ENCODE assay signal across 11 cellular contexts in genomic region chr12:104454997-104455396, GRCh38. TPM values are rescaled to one million over a fixed set of nuclear protein-coding genes. Genes with fewer than 3 reads are reported as not detected.
DNase-seq lines count a peak whose midpoint lies in the region; TF ChIP-seq lines count a peak whose summit lies in the region.
"Had no signal": no experiment of that assay in that cellular context is flagged by ENCODE, and none has a peak within 500 bp of the region (broad histone marks: within the 10 kb centered on the region; RNA-seq: fewer than 3 reads in every experiment).

No MANE protein-coding gene starts in this region.

- no peak for TF ChIP-seq CTCF in cardiac fibroblast (IDR thresholded peaks at IDR 0.05; ENCODE audit: low read depth, low read length)
- TF ChIP-seq CTCF in osteoblast (IDR thresholded peaks at IDR 0.05; ENCODE audit: extremely low read depth, low read depth, low read length) = no peak
- TF ChIP-seq CTCF in Peyer's patch (IDR thresholded peaks at IDR 0.05) = no peak

- no peaks in the 10 kb centered on the region for H3K27me3 ChIP-seq in osteoblast (ENCODE audit: insufficient read depth, low read length)
- no peaks in the 10 kb centered on the region for H3K27me3 ChIP-seq in Peyer's patch

- H3K36me3 ChIP-seq in KOPT-K1 (ENCODE audit: insufficient read depth, low read length) (peaks cover 23% of the 10 kb centered on the region), osteoblast (ENCODE audit: insufficient read depth, low read length) (no peaks in the 10 kb centered on the region), Peyer's patch (no peaks in the 10 kb centered on the region)

- H4K20me1 ChIP-seq in osteoblast (ENCODE audit: insufficient read depth, low read length) = no peaks in the 10 kb centered on the region

- H3K9me3 ChIP-seq in KOPT-K1 (ENCODE audit: insufficient read depth, low read length, poor library complexity, severe bottlenecking) (peaks cover 10% of the 10 kb centered on the region), osteoblast (ENCODE audit: low read depth, low read length) (no peaks in the 10 kb centered on the region), Peyer's patch (no peaks in the 10 kb centered on the region)

- H2AFZ ChIP-seq in osteoblast (ENCODE audit: low read length) = no peak overlapping the region

- no peak for TF ChIP-seq POLR2A in Peyer's patch (IDR thresholded peaks at IDR 0.05)

- DNase-seq in EH (ENCODE audit: low read depth) (peak; percentile 67), cardiac fibroblast (ENCODE audit: low read depth in 2 of 2) (peak; percentile 31 to 64), osteoblast (ENCODE audit: insufficient read length, low spot score, missing footprints) (peak; percentile 93), NCI-H748 treated with DMSO at 0.1 percent for 48 hours (lab: John Stamatoyannopoulos, UW) (no peak), inferior parietal cortex (ENCODE audit: extremely low spot score) (no peak), dedifferentiated amniotic fluid mesenchymal stem cell (ENCODE audit: extremely low spot score) (no peak), Peyer's patch (no peak)
- DNase-seq: activated T-cell treated with anti-CD3 and anti-CD28 coated beads, Interleukin-2, amount 50 U/mL, for 1 hour; H7; NCI-H1436 treated with DMSO at 0.1 percent for 48 hours had no signal

- H3K27ac ChIP-seq in KOPT-K1 (ENCODE audit: low read depth, low read length, poor library complexity, severe bottlenecking) = peak overlapping the region; percentile 96
- H3K27ac ChIP-seq in osteoblast (ENCODE audit: low read depth, low read length) = no peak overlapping the region
- H3K27ac ChIP-seq in Peyer's patch = no peak overlapping the region

- H3K4me2 ChIP-seq in osteoblast (ENCODE audit: insufficient read depth, low read length) = peak overlapping the region; percentile 8

- H3K4me1 ChIP-seq in osteoblast (ENCODE audit: insufficient read depth, low read length) (peaks cover 24% of the 10 kb centered on the region), Peyer's patch (peaks cover 0 to under 1% (median 0%) of the 10 kb centered on the region in 4 donors)

- no peak overlapping the region for H3K4me3 ChIP-seq in cardiac fibroblast (replicated peaks in 1 of 2; ENCODE audit: low read depth in 2 of 2, low read length in 2 of 2)
- H3K4me3 ChIP-seq in osteoblast (ENCODE audit: insufficient read depth, low read length) = no peak overlapping the region
- no peak overlapping the region for H3K4me3 ChIP-seq in Peyer's patch

- peaks cover 34% of the 10 kb centered on the region for H3K79me2 ChIP-seq in osteoblast (ENCODE audit: insufficient read depth, low read length)

RNA-seq across cellular contexts. Expression of gene CHST11, which starts 1.8 kb away (rescaled TPM):
- total RNA-seq in osteoblast (23.0 and 24.6 TPM in 2 replicates), Peyer's patch (100 to 1,000 TPM in 1 of 4 donors, 10 to 100 TPM in 2, 1 to 10 TPM in 1; 9.9 to 119 (median 15.6) TPM)

Comparison
In these comparisons a context has a peak if more than half of its experiments do, and no peak if none do; other contexts are left out.
1. DNase-seq: peak in EH (single experiment), cardiac fibroblast (2 of 2) and osteoblast (single experiment); none in NCI-H748 treated with DMSO at 0.1 percent for 48 hours (single experiment), inferior parietal cortex (single experiment), dedifferentiated amniotic fluid mesenchymal stem cell (single experiment) and Peyer's patch (0 of 3).